Comparison of ENCODE assay signal across 38 cellular contexts in genomic region chr5:76169536-76169935, GRCh38.
"Had no signal": no experiment of that assay in that cellular context is flagged by ENCODE, and none has a peak within 500 bp of the region (broad histone marks: within the 10 kb centered on the region; RNA-seq: fewer than 3 reads in every experiment).

No MANE protein-coding gene starts in this region.

- H3K27me3 ChIP-seq: ascending aorta, cardiac muscle cell, MG63, SJCRH30 had no signal

- H3K36me3 ChIP-seq: ascending aorta, cardiac muscle cell, MG63, SJCRH30 had no signal

- H3K4me1 Mint-ChIP-seq: activated CD4-positive, alpha-beta T cell treated with anti-CD3 and anti-CD28 coated beads, Interleukin-2, amount 10 ng/mL, durations not matched to agents 7 days and 5 days; activated naive CD4-positive, alpha-beta T cell treated with anti-CD3 and anti-CD28 coated beads, Interleukin-2, amount 50 U/mL, for 24 hours; central memory CD8-positive, alpha-beta T cell; T-cell had no signal

- ATAC-seq: activated CD8-positive, alpha-beta T cell treated with anti-CD3 and anti-CD28 coated beads, Interleukin-2, amount 10 ng/mL, durations not matched to agents 7 days and 5 days; Panc1; T-cell had no signal

- H3K27ac ChIP-seq: ascending aorta, cardiac muscle cell, SJCRH30, SK-N-MC, VCaP had no signal

- H3K9me3 ChIP-seq: ascending aorta, MG63, SJCRH30 had no signal

- H3K4me1 ChIP-seq: ascending aorta, SJCRH30 had no signal

- H3K27me3 Mint-ChIP-seq: central memory CD8-positive, alpha-beta T cell had no signal

- H3K4me3 ChIP-seq: ascending aorta, cardiac muscle cell, MG63, SJCRH30, SK-N-MC had no signal

- H3K27ac Mint-ChIP-seq: activated CD4-positive, alpha-beta T cell treated with anti-CD3 and anti-CD28 coated beads, Interleukin-2, amount 10 ng/mL, durations not matched to agents 7 days and 5 days; activated CD8-positive, alpha-beta T cell treated with anti-CD3 and anti-CD28 coated beads, Interleukin-2, amount 10 ng/mL, durations not matched to agents 7 days and 5 days; activated naive CD4-positive, alpha-beta T cell treated with anti-CD3 and anti-CD28 coated beads, Interleukin-2, amount 50 U/mL, for 24 hours; activated naive CD8-positive, alpha-beta T cell treated with anti-CD3 and anti-CD28 coated beads, Interleukin-2, amount 10 ng/mL, durations not matched to agents 7 days and 5 days; activated T-cell treated with anti-CD3 and anti-CD28 coated beads, Interleukin-2, amount 50 U/mL, for 24 hours; activated T-helper 2 cell treated with anti-CD3 and anti-CD28 coated beads, Interferon-gamma antibody, Interleukin-2, Interleukin-4, amounts not matched to agents 10 μg/mL and 5 μg/mL and 100 μg/mL, durations not matched to agents 14 hours and 24 hours and 36 hours; T-cell had no signal

- H3K4me3 Mint-ChIP-seq: activated CD4-positive, alpha-beta T cell treated with anti-CD3 and anti-CD28 coated beads, Interleukin-2, amount 10 ng/mL, durations not matched to agents 7 days and 5 days; activated CD8-positive, alpha-beta T cell treated with anti-CD3 and anti-CD28 coated beads, Interleukin-2, amount 10 ng/mL, durations not matched to agents 7 days and 5 days; activated naive CD4-positive, alpha-beta T cell treated with anti-CD3 and anti-CD28 coated beads, Interleukin-2, amount 50 U/mL, for 24 hours; activated naive CD8-positive, alpha-beta T cell treated with anti-CD3 and anti-CD28 coated beads, Interleukin-2, amount 10 ng/mL, durations not matched to agents 7 days and 5 days; activated T-cell treated with anti-CD3 and anti-CD28 coated beads, Interleukin-2, amount 50 U/mL, for 24 hours; central memory CD8-positive, alpha-beta T cell; T-cell had no signal

- DNase-seq: activated CD4-positive, alpha-beta T cell treated with anti-CD3 and anti-CD28 coated beads for 1 hour; activated CD4-positive, alpha-beta T cell treated with anti-CD3 and anti-CD28 coated beads, Interleukin-2, amount 10 ng/mL, durations not matched to agents 7 days and 5 days; activated CD4-positive, alpha-beta T cell treated with anti-CD3 and anti-CD28 coated beads, Interleukin-2, amount 50 U/mL, for 48 hours; activated CD4-positive, CD25-positive, alpha-beta regulatory T cell; activated CD8-positive, alpha-beta T cell treated with anti-CD3 and anti-CD28 coated beads, Interleukin-2, amount 10 ng/mL, durations not matched to agents 7 days and 5 days; activated gamma-delta T cell; activated naive CD4-positive, alpha-beta T cell treated with Interleukin-2 at 50 U/mL for 16 hours; activated naive CD8-positive, alpha-beta T cell treated with anti-CD3 and anti-CD28 coated beads, Interleukin-2, amount 10 ng/mL, durations not matched to agents 7 days and 5 days; activated T-cell treated with anti-CD3 and anti-CD28 coated beads, Interleukin-2, amount 50 U/mL, for 24 hours; amygdala; Kasumi-1; KG1; MG63; MV-4-11; NCI-H1092 treated with DMSO at 0.1 percent for 48 hours; NCI-H1417; NCI-H146; NCI-H187; NCI-H2081; NCI-H2171 treated with DMSO at 0.1 percent for 48 hours; NCI-H2227 treated with DMSO at 0.1 percent for 48 hours; NCI-H446; NCI-H510A treated with DMSO at 0.1 percent for 48 hours; NCI-H526 treated with DMSO at 0.1 percent for 48 hours; NCI-H774; SHP77; SJCRH30; T-cell; T-helper 2 cell; T-helper 9 cell had no signal

- H3K36me3 Mint-ChIP-seq: activated naive CD4-positive, alpha-beta T cell treated with anti-CD3 and anti-CD28 coated beads, Interleukin-2, amount 50 U/mL, for 24 hours; activated naive CD8-positive, alpha-beta T cell treated with anti-CD3 and anti-CD28 coated beads, Interleukin-2, amount 10 ng/mL, durations not matched to agents 7 days and 5 days; T-cell had no signal
